ENCODE assay signal across 18 cellular contexts in genomic region chr4:119550857-119551532, GRCh38.
DNase-seq lines count a peak whose midpoint lies in the region; ATAC-seq and TF ChIP-seq lines count a peak whose summit lies in the region.
"Had no signal": no experiment of that assay in that cellular context is flagged by ENCODE, and none has a peak within 500 bp of the region (broad histone marks: within the 10 kb centered on the region; RNA-seq: fewer than 3 reads in every experiment).

No MANE protein-coding gene starts in this region.

- peak overlapping the region in 2 of 10 donors; percentile 28 to 32 for H3K27ac ChIP-seq in heart right ventricle
- H3K27ac ChIP-seq in aorta (ENCODE audit: low read depth in 1 of 2, low read length in 2 of 2) = peak overlapping the region; percentile 57
- no peak overlapping the region for H3K27ac ChIP-seq in dorsolateral prefrontal cortex
- H3K27ac ChIP-seq: Peyer's patch had no signal

- H3K4me1 ChIP-seq in heart right ventricle = peaks cover 0 to 19% (median 7%) of the 10 kb centered on the region in 9 donors
- H3K4me1 ChIP-seq in aorta (ENCODE audit: control insufficient read depth in 1 of 2, insufficient read depth in 2 of 2, low read length in 2 of 2) = peaks cover 3 to 4% of the 10 kb centered on the region in 2 donors
- H3K4me1 ChIP-seq: Peyer's patch had no signal

- peaks cover 0 to 56% (median 0%) of the 10 kb centered on the region in 9 donors for H3K36me3 ChIP-seq in heart right ventricle
- H3K36me3 ChIP-seq in aorta (ENCODE audit: control insufficient read depth in 1 of 2, insufficient read depth in 2 of 2, low read length in 1 of 2) = peaks cover 0 to 4% of the 10 kb centered on the region in 2 donors

- intact Hi-C loops in heart right ventricle (cut with DNase I) (no loop called here), Right ventricle myocardium inferior (cut with DNase I) (no loop called here), aorta (cut with DNase I) (loop anchor here in 1 of 2 donors (10.0 kb wide), 1 partner anchor 74 kb away; the partner anchor contains the start of gene PDE5A), dorsolateral prefrontal cortex (cut with DNase I) (loop anchor here in 1 of 2 donors (10.0 kb wide), 1 partner anchor 504 kb away; no protein-coding TSS in a partner anchor)

- WGBS in heart right ventricle, 2 donors = 86 to 91% methylated on average over 2 of the region's 2 CpGs
- WGBS in aorta, 2 donors = 71 to 78% methylated on average over 2 of the region's 2 CpGs

- ATAC-seq in heart right ventricle (peak in 5 of 8 donors; percentile 27 to 85 (median 71)), Right ventricle myocardium inferior (no peak), aorta (ENCODE audit: low FRiP score) (peak; percentile 69), GM21515 (IDR thresholded peaks at IDR 0.05; ENCODE audit: unreplicated experiment) (no peak)
- ATAC-seq: T-cell had no signal

- H3K9me3 ChIP-seq in heart right ventricle (no peaks in the 10 kb centered on the region), aorta (ENCODE audit: control insufficient read depth, low read length) (no peaks in the 10 kb centered on the region)
- H3K9me3 ChIP-seq: Peyer's patch had no signal

- H3K27me3 ChIP-seq in heart right ventricle (no peaks in the 10 kb centered on the region), aorta (ENCODE audit: control insufficient read depth in 1 of 2, insufficient read depth in 2 of 2, low read length in 1 of 2) (no peaks in the 10 kb centered on the region), dorsolateral prefrontal cortex (no peaks in the 10 kb centered on the region)
- H3K27me3 ChIP-seq: Peyer's patch had no signal

- DNase-seq in heart right ventricle (no peak), Right ventricle myocardium inferior (ENCODE audit: missing footprints) (no peak), choroid plexus epithelial cell (ENCODE audit: low read depth) (peak; percentile 82), iPS-NIHi7 (ENCODE audit: extremely low spot score) (peak; percentile 14), aorta (no peak), dorsolateral prefrontal cortex (no peak), SHP77 (lab: John Stamatoyannopoulos, UW) (no peak)
- DNase-seq: activated CD4-positive, alpha-beta T cell treated with anti-CD3 and anti-CD28 coated beads, Interleukin-2, amount 10 ng/mL, durations not matched to agents 24 days and 14 days; activated T-cell treated with anti-CD3 and anti-CD28 coated beads, Interleukin-2, amount 50 U/mL, for 24 hours; amygdala; CD8-positive, alpha-beta memory T cell; GDM1; NCI-H1417 treated with DMSO at 0.1 percent for 48 hours; NCI-H510A; Peyer's patch; T-cell had no signal

- H3K4me3 ChIP-seq in heart right ventricle = no peak overlapping the region
- H3K4me3 ChIP-seq in choroid plexus epithelial cell (ENCODE audit: low read depth, low read length) = no peak overlapping the region
- no peak overlapping the region for H3K4me3 ChIP-seq in aorta (ENCODE audit: low read length in 2 of 2)
- no peak overlapping the region for H3K4me3 ChIP-seq in dorsolateral prefrontal cortex
- H3K4me3 ChIP-seq: lung, Peyer's patch had no signal

- TF ChIP-seq CTCF in heart right ventricle (IDR thresholded peaks at IDR 0.05) = no peak
- peak; percentile 22 for TF ChIP-seq CTCF in choroid plexus epithelial cell (conservative IDR thresholded peaks at IDR 0.05; ENCODE audit: low read depth, low read length)
- TF ChIP-seq CTCF in dorsolateral prefrontal cortex (IDR thresholded peaks at IDR 0.05 in 54 of 56, conservative IDR thresholded peaks at IDR 0.05 in 2 of 56; ENCODE audit: low read depth in 1 of 56, partially characterized antibody in 56 of 56) = no peak

Comparison
In these comparisons a context has a peak if more than half of its experiments do, and no peak if none do; other contexts are left out.
1. ATAC-seq: peak in heart right ventricle (5 of 8) and aorta (single experiment); none in Right ventricle myocardium inferior (single experiment) and GM21515 (single experiment).
2. DNase-seq: peak in choroid plexus epithelial cell (single experiment) and iPS-NIHi7 (single experiment); none in heart right ventricle (0 of 2), Right ventricle myocardium inferior (single experiment), aorta (0 of 2), dorsolateral prefrontal cortex (0 of 10) and SHP77 (0 of 2).
3. H3K27ac ChIP-seq: peak in aorta (2 of 2); none in dorsolateral prefrontal cortex (0 of 59).